ENCODE assay signal across 10 cellular contexts in the genomic region with DNA sequence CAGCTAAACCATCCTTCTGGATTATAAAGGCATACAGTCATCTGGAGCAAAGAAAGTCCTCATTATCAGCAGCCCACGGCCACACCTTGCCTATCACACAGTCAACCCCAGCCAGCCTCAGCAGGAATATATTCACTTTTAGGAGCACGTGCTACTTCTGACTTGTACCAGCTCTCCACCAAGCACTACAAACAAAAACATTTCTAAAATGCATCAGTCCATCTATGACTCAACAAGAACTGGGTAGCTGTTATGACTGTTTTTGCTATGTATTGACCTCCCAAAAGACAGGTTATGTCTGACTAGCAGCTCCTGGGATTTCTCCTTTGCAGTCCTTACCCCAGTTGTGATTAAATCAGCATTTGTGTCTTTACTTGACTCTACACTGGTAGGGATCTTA. TPM values are rescaled to one million over a fixed set of nuclear protein-coding genes. Genes with fewer than 3 reads are reported as not detected.
A peak's percentile ranks its signal among the peaks of the same experiment; 100 is the strongest.
DNase-seq lines count a peak whose midpoint lies in the region; TF ChIP-seq lines count a peak whose summit lies in the region.
"Had no signal": no experiment of that assay in that cellular context is flagged by ENCODE, and none has a peak within 500 bp of the region (broad histone marks: within the 10 kb centered on the region; RNA-seq: fewer than 3 reads in every experiment).

No MANE protein-coding gene starts in this region.

- H3K27me3 Mint-ChIP-seq in activated T-helper 2 cell treated with anti-CD3 and anti-CD28 coated beads, Interferon-gamma antibody, Interleukin-2, Interleukin-4, amounts not matched to agents 10 μg/mL and 5 μg/mL and 100 μg/mL, durations not matched to agents 14 hours and 24 hours and 36 hours (ENCODE audit: low read depth): peaks cover 35% of the 10 kb centered on the region

- peak overlapping the region; percentile 61 to 85 for H3K27ac ChIP-seq in right atrium auricular region
- H3K27ac ChIP-seq: BLaER1 treated with 17β-estradiol and CSF1 and Interleukin-3, amounts not matched to agents 10 nM and 100 nM had no signal

- no peaks in the 10 kb centered on the region for H3K36me3 Mint-ChIP-seq in activated T-helper 2 cell treated with anti-CD3 and anti-CD28 coated beads, Interferon-gamma antibody, Interleukin-2, Interleukin-4, amounts not matched to agents 10 μg/mL and 5 μg/mL and 100 μg/mL, durations not matched to agents 14 hours and 24 hours and 36 hours (ENCODE audit: low read depth)

- H3K27ac Mint-ChIP-seq in activated T-helper 2 cell treated with anti-CD3 and anti-CD28 coated beads, Interferon-gamma antibody, Interleukin-2, Interleukin-4, amounts not matched to agents 10 μg/mL and 5 μg/mL and 100 μg/mL, durations not matched to agents 14 hours and 24 hours and 36 hours: no peak overlapping the region

- H3K9me3 Mint-ChIP-seq in activated T-helper 2 cell treated with anti-CD3 and anti-CD28 coated beads, Interferon-gamma antibody, Interleukin-2, Interleukin-4, amounts not matched to agents 10 μg/mL and 5 μg/mL and 100 μg/mL, durations not matched to agents 14 hours and 24 hours and 36 hours: no peaks in the 10 kb centered on the region

- H3K4me3 Mint-ChIP-seq in activated T-helper 2 cell treated with anti-CD3 and anti-CD28 coated beads, Interferon-gamma antibody, Interleukin-2, Interleukin-4, amounts not matched to agents 10 μg/mL and 5 μg/mL and 100 μg/mL, durations not matched to agents 14 hours and 24 hours and 36 hours (ENCODE audit: low read depth): no peak overlapping the region

- TF ChIP-seq CTCF in right atrium auricular region (IDR thresholded peaks at IDR 0.05): no peak

- H3K36me3 ChIP-seq in adipocyte (ENCODE audit: control insufficient read depth, insufficient read depth, low read length, severe bottlenecking): peaks cover 23% of the 10 kb centered on the region
- no peaks in the 10 kb centered on the region for H3K36me3 ChIP-seq in right atrium auricular region
- no peaks in the 10 kb centered on the region for H3K36me3 ChIP-seq in MG63
- H3K36me3 ChIP-seq: BLaER1 treated with 17β-estradiol and CSF1 and Interleukin-3, amounts not matched to agents 10 nM and 100 nM had no signal

- peaks cover 2% of the 10 kb centered on the region for H3K4me1 Mint-ChIP-seq in activated T-helper 2 cell treated with anti-CD3 and anti-CD28 coated beads, Interferon-gamma antibody, Interleukin-2, Interleukin-4, amounts not matched to agents 10 μg/mL and 5 μg/mL and 100 μg/mL, durations not matched to agents 14 hours and 24 hours and 36 hours (ENCODE audit: low read depth)

- peak; percentile 31 for DNase-seq in GM03348 (ENCODE audit: low spot score)
- peak; percentile 47 for DNase-seq in adipocyte (ENCODE audit: low read depth)
- no peak for DNase-seq in right atrium auricular region (ENCODE audit: low spot score)
- peak; percentile 84 for DNase-seq in renal cortical epithelial cell (ENCODE audit: low read depth)
- DNase-seq in activated T-helper 2 cell treated with anti-CD3 and anti-CD28 coated beads, Interferon-gamma antibody, Interleukin-2, Interleukin-4, amounts not matched to agents 10 μg/mL and 5 μg/mL and 100 μg/mL, durations not matched to agents 14 hours and 24 hours and 36 hours (ENCODE audit: low spot score): no peak
- no peak for DNase-seq in MG63
- DNase-seq in NCI-H2227 treated with DMSO at 0.1 percent for 48 hours (lab: John Stamatoyannopoulos, UW): no peak
- no peak for DNase-seq in Ammon's horn (ENCODE audit: low spot score)
- DNase-seq: NCI-H1092 had no signal

- peak overlapping the region; percentile 65 for H3K9ac ChIP-seq in adipocyte (ENCODE audit: low read length)
- H3K9ac ChIP-seq: BLaER1 treated with 17β-estradiol and CSF1 and Interleukin-3, amounts not matched to agents 10 nM and 100 nM had no signal

- H3K4me1 ChIP-seq in adipocyte (ENCODE audit: control insufficient read depth, insufficient read depth, low read length) (peaks cover 50% of the 10 kb centered on the region), right atrium auricular region (peaks cover 0 to 87% of the 10 kb centered on the region in 2 donors)

- intact Hi-C loops in activated T-helper 2 cell treated with anti-CD3 and anti-CD28 coated beads, Interferon-gamma antibody, Interleukin-2, Interleukin-4, amounts not matched to agents 10 μg/mL and 5 μg/mL and 100 μg/mL, durations not matched to agents 14 hours and 24 hours and 36 hours (cut with micrococcal nuclease): no loop called here

- H3K9me3 ChIP-seq in adipocyte (ENCODE audit: control insufficient read depth, low read length): no peaks in the 10 kb centered on the region
- H3K9me3 ChIP-seq in right atrium auricular region: no peaks in the 10 kb centered on the region
- no peaks in the 10 kb centered on the region for H3K9me3 ChIP-seq in MG63
- H3K9me3 ChIP-seq: BLaER1 treated with 17β-estradiol and CSF1 and Interleukin-3, amounts not matched to agents 10 nM and 100 nM had no signal

- H3K27me3 ChIP-seq in adipocyte (replicated peaks; ENCODE audit: control insufficient read depth, insufficient read depth, low read length): no peaks in the 10 kb centered on the region
- no peaks in the 10 kb centered on the region for H3K27me3 ChIP-seq in right atrium auricular region
- H3K27me3 ChIP-seq in MG63: no peaks in the 10 kb centered on the region

- H3K4me3 ChIP-seq in adipocyte (ENCODE audit: low read length): peak overlapping the region; percentile 3
- no peak overlapping the region for H3K4me3 ChIP-seq in right atrium auricular region
- no peak overlapping the region for H3K4me3 ChIP-seq in MG63
- H3K4me3 ChIP-seq: BLaER1 treated with 17β-estradiol and CSF1 and Interleukin-3, amounts not matched to agents 10 nM and 100 nM had no signal

RNA-seq across cellular contexts. Expression of a gene that starts 31.2 kb away (rescaled TPM):
- total RNA-seq in right atrium auricular region: 10 to 100 TPM; 16.9 to 30.1 TPM
- 10.8 and 21.4 TPM in 2 replicates for total RNA-seq in renal cortical epithelial cell
- 0.02 and 0.11 TPM in 2 replicates for total RNA-seq in activated T-helper 2 cell treated with anti-CD3 and anti-CD28 coated beads, Interferon-gamma antibody, Interleukin-2, Interleukin-4, amounts not matched to agents 10 μg/mL and 5 μg/mL and 100 μg/mL, durations not matched to agents 14 hours and 24 hours and 36 hours
- 1.9 and 4.9 TPM in 2 replicates for total RNA-seq in MG63 (2014; rRNA removed; shearing (Covaris generic); ENCODE audit: low replicate concordance)

Comparison
In these comparisons a context has a peak if more than half of its experiments do, and no peak if none do; other contexts are left out.
1. DNase-seq: peak in GM03348 (single experiment), adipocyte (single experiment) and renal cortical epithelial cell (single experiment); none in right atrium auricular region (single experiment), activated T-helper 2 cell treated with anti-CD3 and anti-CD28 coated beads, Interferon-gamma antibody, Interleukin-2, Interleukin-4, amounts not matched to agents 10 μg/mL and 5 μg/mL and 100 μg/mL, durations not matched to agents 14 hours and 24 hours and 36 hours (single experiment), MG63 (single experiment), NCI-H2227 treated with DMSO at 0.1 percent for 48 hours (single experiment) and Ammon's horn (single experiment).